14 cellular contexts compared by ENCODE assay signal in genomic region chr14:91753501-91754128, GRCh38. TPM values are rescaled to one million over a fixed set of nuclear protein-coding genes. Genes with fewer than 3 reads are reported as not detected.
DNase-seq lines count a peak whose midpoint lies in the region; ATAC-seq and TF ChIP-seq lines count a peak whose summit lies in the region.
"Had no signal": no experiment of that assay in that cellular context is flagged by ENCODE, and none has a peak within 500 bp of the region (broad histone marks: within the 10 kb centered on the region; RNA-seq: fewer than 3 reads in every experiment).

No MANE protein-coding gene starts in this region.

- TF ChIP-seq CTCF in heart left ventricle (IDR thresholded peaks at IDR 0.05), result no peak

- no peaks in the 10 kb centered on the region for H3K36me3 ChIP-seq in heart left ventricle
- no peaks in the 10 kb centered on the region for H3K36me3 ChIP-seq in subcutaneous abdominal adipose tissue (ENCODE audit: control insufficient read depth in 5 of 5, insufficient read depth in 5 of 5, low read length in 5 of 5)
- no peaks in the 10 kb centered on the region for H3K36me3 ChIP-seq in effector memory CD4-positive, alpha-beta T cell (ENCODE audit: control insufficient read depth, insufficient read depth, low read length)

- peak overlapping the region in 10 of 12 donors; percentile 27 to 72 (median 55) for H3K27ac ChIP-seq in heart left ventricle
- peak overlapping the region; percentile 21 for H3K27ac ChIP-seq in subcutaneous abdominal adipose tissue (ENCODE audit: low read depth, low read length)
- no peak overlapping the region for H3K27ac ChIP-seq in effector memory CD4-positive, alpha-beta T cell (ENCODE audit: insufficient read depth, low read length, poor library complexity, severe bottlenecking)
- H3K27ac ChIP-seq: KMS-11 had no signal

- H3K4me1 ChIP-seq in heart left ventricle (peaks cover 0 to 19% (median 2%) of the 10 kb centered on the region in 12 donors), subcutaneous abdominal adipose tissue (ENCODE audit: control insufficient read depth in 5 of 5, insufficient read depth in 5 of 5, low read length in 5 of 5) (peaks cover 0 to 31% (median 4%) of the 10 kb centered on the region in 5 donors)
- no peaks in the 10 kb centered on the region for H3K4me1 ChIP-seq in effector memory CD4-positive, alpha-beta T cell (ENCODE audit: control insufficient read depth, insufficient read depth, low read length, poor library complexity, severe bottlenecking)

- H3K27me3 ChIP-seq in heart left ventricle (no peaks in the 10 kb centered on the region), subcutaneous abdominal adipose tissue (ENCODE audit: control insufficient read depth in 5 of 5, insufficient read depth in 4 of 5, low read length in 5 of 5) (peaks cover 0 to 4% (median 0%) of the 10 kb centered on the region in 5 donors)
- H3K27me3 ChIP-seq in effector memory CD4-positive, alpha-beta T cell (replicated peaks; ENCODE audit: control insufficient read depth, insufficient read depth, low read length, poor library complexity, severe bottlenecking), result no peaks in the 10 kb centered on the region

- H3K4me3 ChIP-seq in heart left ventricle (no peak overlapping the region), subcutaneous abdominal adipose tissue (ENCODE audit: low read depth in 1 of 5, low read length in 5 of 5) (no peak overlapping the region)
- H3K4me3 ChIP-seq in effector memory CD4-positive, alpha-beta T cell (ENCODE audit: insufficient read depth, low read depth, low read length, poor library complexity, severe bottlenecking), result no peak overlapping the region

- TF ChIP-seq POLR2A in heart left ventricle (IDR thresholded peaks at IDR 0.05), result no peak

- H3K9ac ChIP-seq in subcutaneous abdominal adipose tissue (ENCODE audit: low read length in 5 of 5), result no peak overlapping the region
- H3K9ac ChIP-seq: KMS-11 had no signal

- H3K9me3 ChIP-seq in heart left ventricle (no peaks in the 10 kb centered on the region), subcutaneous abdominal adipose tissue (ENCODE audit: control insufficient read depth in 5 of 5, low read length in 5 of 5) (no peaks in the 10 kb centered on the region)
- H3K9me3 ChIP-seq in effector memory CD4-positive, alpha-beta T cell (ENCODE audit: control insufficient read depth, low read length), result no peaks in the 10 kb centered on the region

- 44 to 68% (median 50%) methylated on average over 4 of the region's 4 CpGs for WGBS in heart left ventricle, 4 donors

- DNase-seq in heart left ventricle, result no peak
- no peak for DNase-seq in left cardiac atrium
- peak; percentile 53 for DNase-seq in LoVo (ENCODE audit: low spot score)
- DNase-seq in effector memory CD4-positive, alpha-beta T cell, result no peak
- DNase-seq: NCI-H1436; SHP77; stimulated activated CD4-positive, alpha-beta T cell treated with anti-CD3 and anti-CD28 coated beads, Interleukin-15, amount 100 ng/mL, for 24 hours; trophoblast cell had no signal

- no peak for ATAC-seq in heart left ventricle
- no peak for ATAC-seq in left cardiac atrium
- ATAC-seq in esophagus mucosa, result peak; percentile 85
- ATAC-seq in GM19467 (IDR thresholded peaks at IDR 0.05; ENCODE audit: unreplicated experiment), result no peak
- ATAC-seq in GM19328 (IDR thresholded peaks at IDR 0.05; ENCODE audit: unreplicated experiment), result no peak

- intact Hi-C loops in heart left ventricle (cut with DNase I) (no loop called here), left cardiac atrium (cut with DNase I) (no loop called here)

RNA-seq across cellular contexts. Expression of gene CATSPERB, which starts 21.7 kb away (rescaled TPM):
- total RNA-seq in heart left ventricle, result 1 to 10 TPM in 2 of 9 donors, under 1 TPM in 4, not detected in 3; 0.16 to 1.3 (median 0.60) TPM
- polyA plus RNA-seq in heart left ventricle, result under 1 TPM; 0.04 to 0.15 TPM
- 1 to 10 TPM; 1.8 to 2.3 TPM for total RNA-seq in left cardiac atrium
- total RNA-seq in esophagus mucosa, result 3.3 TPM
- total RNA-seq: osteocyte had no signal
